1 cellular context compared by ENCODE assay signal in the genomic region with DNA sequence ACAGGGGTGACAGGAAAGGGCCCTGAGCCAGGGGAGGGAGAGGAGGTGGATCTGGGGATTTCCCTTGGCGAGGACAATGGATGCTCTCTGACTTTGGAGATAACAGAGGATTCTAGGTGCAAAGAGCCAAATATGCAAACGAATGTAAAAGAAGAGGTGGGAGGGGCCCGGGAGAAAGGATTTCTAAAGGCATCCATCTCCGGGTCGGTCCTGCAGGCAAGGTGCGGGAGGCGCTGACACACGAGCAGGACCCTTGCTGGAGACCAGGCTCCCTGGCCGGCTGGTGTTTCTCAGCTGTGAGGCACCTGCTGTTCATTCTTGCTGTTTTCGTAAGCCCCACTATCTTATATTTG.
TF ChIP-seq lines count a peak whose summit lies in the region.

No MANE protein-coding gene starts in this region.

TF ChIP-seq in GM23338, 12 proteins besides CTCF, POLR2A, EP300 and RAD21 (continued from another document):
- TF ChIP-seq, protein P1, sequence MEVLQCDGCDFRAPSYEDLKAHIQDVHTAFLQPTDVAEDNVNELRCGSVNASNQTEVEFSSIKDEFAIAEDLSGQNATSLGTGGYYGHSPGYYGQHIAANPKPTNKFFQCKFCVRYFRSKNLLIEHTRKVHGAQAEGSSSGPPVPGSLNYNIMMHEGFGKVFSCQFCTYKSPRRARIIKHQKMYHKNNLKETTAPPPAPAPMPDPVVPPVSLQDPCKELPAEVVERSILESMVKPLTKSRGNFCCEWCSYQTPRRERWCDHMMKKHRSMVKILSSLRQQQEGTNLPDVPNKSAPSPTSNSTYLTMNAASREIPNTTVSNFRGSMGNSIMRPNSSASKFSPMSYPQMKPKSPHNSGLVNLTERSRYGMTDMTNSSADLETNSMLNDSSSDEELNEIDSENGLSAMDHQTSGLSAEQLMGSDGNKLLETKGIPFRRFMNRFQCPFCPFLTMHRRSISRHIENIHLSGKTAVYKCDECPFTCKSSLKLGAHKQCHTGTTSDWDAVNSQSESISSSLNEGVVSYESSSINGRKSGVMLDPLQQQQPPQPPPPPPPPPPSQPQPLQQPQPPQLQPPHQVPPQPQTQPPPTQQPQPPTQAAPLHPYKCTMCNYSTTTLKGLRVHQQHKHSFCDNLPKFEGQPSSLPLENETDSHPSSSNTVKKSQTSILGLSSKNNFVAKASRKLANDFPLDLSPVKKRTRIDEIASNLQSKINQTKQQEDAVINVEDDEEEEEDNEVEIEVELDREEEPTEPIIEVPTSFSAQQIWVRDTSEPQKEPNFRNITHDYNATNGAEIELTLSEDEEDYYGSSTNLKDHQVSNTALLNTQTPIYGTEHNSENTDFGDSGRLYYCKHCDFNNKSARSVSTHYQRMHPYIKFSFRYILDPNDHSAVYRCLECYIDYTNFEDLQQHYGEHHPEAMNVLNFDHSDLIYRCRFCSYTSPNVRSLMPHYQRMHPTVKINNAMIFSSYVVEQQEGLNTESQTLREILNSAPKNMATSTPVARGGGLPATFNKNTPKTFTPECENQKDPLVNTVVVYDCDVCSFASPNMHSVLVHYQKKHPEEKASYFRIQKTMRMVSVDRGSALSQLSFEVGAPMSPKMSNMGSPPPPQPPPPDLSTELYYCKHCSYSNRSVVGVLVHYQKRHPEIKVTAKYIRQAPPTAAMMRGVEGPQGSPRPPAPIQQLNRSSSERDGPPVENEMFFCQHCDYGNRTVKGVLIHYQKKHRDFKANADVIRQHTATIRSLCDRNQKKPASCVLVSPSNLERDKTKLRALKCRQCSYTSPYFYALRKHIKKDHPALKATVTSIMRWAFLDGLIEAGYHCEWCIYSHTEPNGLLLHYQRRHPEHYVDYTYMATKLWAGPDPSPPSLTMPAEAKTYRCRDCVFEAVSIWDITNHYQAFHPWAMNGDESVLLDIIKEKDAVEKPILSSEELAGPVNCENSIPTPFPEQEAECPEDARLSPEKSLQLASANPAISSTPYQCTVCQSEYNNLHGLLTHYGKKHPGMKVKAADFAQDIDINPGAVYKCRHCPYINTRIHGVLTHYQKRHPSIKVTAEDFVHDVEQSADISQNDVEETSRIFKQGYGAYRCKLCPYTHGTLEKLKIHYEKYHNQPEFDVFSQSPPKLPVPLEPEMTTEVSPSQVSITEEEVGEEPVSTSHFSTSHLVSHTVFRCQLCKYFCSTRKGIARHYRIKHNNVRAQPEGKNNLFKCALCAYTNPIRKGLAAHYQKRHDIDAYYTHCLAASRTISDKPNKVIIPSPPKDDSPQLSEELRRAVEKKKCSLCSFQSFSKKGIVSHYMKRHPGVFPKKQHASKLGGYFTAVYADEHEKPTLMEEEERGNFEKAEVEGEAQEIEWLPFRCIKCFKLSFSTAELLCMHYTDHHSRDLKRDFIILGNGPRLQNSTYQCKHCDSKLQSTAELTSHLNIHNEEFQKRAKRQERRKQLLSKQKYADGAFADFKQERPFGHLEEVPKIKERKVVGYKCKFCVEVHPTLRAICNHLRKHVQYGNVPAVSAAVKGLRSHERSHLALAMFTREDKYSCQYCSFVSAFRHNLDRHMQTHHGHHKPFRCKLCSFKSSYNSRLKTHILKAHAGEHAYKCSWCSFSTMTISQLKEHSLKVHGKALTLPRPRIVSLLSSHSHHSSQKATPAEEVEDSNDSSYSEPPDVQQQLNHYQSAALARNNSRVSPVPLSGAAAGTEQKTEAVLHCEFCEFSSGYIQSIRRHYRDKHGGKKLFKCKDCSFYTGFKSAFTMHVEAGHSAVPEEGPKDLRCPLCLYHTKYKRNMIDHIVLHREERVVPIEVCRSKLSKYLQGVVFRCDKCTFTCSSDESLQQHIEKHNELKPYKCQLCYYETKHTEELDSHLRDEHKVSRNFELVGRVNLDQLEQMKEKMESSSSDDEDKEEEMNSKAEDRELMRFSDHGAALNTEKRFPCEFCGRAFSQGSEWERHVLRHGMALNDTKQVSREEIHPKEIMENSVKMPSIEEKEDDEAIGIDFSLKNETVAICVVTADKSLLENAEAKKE (CRISPR knock-in tag; IDR thresholded peaks at IDR 0.05), result no peak
- TF ChIP-seq, protein P2, sequence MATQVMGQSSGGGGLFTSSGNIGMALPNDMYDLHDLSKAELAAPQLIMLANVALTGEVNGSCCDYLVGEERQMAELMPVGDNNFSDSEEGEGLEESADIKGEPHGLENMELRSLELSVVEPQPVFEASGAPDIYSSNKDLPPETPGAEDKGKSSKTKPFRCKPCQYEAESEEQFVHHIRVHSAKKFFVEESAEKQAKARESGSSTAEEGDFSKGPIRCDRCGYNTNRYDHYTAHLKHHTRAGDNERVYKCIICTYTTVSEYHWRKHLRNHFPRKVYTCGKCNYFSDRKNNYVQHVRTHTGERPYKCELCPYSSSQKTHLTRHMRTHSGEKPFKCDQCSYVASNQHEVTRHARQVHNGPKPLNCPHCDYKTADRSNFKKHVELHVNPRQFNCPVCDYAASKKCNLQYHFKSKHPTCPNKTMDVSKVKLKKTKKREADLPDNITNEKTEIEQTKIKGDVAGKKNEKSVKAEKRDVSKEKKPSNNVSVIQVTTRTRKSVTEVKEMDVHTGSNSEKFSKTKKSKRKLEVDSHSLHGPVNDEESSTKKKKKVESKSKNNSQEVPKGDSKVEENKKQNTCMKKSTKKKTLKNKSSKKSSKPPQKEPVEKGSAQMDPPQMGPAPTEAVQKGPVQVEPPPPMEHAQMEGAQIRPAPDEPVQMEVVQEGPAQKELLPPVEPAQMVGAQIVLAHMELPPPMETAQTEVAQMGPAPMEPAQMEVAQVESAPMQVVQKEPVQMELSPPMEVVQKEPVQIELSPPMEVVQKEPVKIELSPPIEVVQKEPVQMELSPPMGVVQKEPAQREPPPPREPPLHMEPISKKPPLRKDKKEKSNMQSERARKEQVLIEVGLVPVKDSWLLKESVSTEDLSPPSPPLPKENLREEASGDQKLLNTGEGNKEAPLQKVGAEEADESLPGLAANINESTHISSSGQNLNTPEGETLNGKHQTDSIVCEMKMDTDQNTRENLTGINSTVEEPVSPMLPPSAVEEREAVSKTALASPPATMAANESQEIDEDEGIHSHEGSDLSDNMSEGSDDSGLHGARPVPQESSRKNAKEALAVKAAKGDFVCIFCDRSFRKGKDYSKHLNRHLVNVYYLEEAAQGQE (IDR thresholded peaks at IDR 0.05; ENCODE audit: unreplicated experiment), result no peak
- no peak for TF ChIP-seq EZH2phosphoT487 (IDR thresholded peaks at IDR 0.05; ENCODE audit: unreplicated experiment)
